11 cellular contexts compared by ENCODE assay signal in genomic region chr15:74428970-74429783, GRCh38. TPM values are rescaled to one million over a fixed set of nuclear protein-coding genes. Genes with fewer than 3 reads are reported as not detected.
DNase-seq lines count a peak whose midpoint lies in the region; ATAC-seq and TF ChIP-seq lines count a peak whose summit lies in the region.
"Had no signal": no experiment of that assay in that cellular context is flagged by ENCODE, and none has a peak within 500 bp of the region (broad histone marks: within the 10 kb centered on the region; RNA-seq: fewer than 3 reads in every experiment).

No MANE protein-coding gene starts in this region.

- H3K27me3 ChIP-seq in duodenal mucosa (ENCODE audit: control insufficient read depth in 1 of 2, insufficient read depth in 2 of 2, low read length in 2 of 2) = peaks cover 18 to 22% of the 10 kb centered on the region in 2 donors
- H3K27me3 ChIP-seq in adrenal gland = no peaks in the 10 kb centered on the region

- no peak for TF ChIP-seq POLR2A in adrenal gland (IDR thresholded peaks at IDR 0.05)

- H3K9ac ChIP-seq in duodenal mucosa (ENCODE audit: low read depth in 1 of 2, low read length in 2 of 2) = no peak overlapping the region

- CTCF ChIA-PET in RWPE1 (lab: Yijun Ruan, JAX) = interaction anchor here (0.8 to 1.6 kb wide), 3 partner anchors 10 to 47 kb away, joined by 4 to 7 read pairs (median 6); no protein-coding TSS in a partner anchor

- TF ChIP-seq CTCF in GM12875 (IDR thresholded peaks at IDR 0.05; ENCODE audit: borderline replicate concordance, insufficient read depth, low read depth, low read length) (no peak), RWPE1 (conservative IDR thresholded peaks at IDR 0.05; ENCODE audit: low read depth) (no peak), adrenal gland (IDR thresholded peaks at IDR 0.05) (no peak)

- H3K9me3 ChIP-seq in duodenal mucosa (ENCODE audit: control insufficient read depth in 1 of 2, low read length in 2 of 2) = no peaks in the 10 kb centered on the region
- H3K9me3 ChIP-seq in adrenal gland (replicated peaks in 1 of 3) = no peaks in the 10 kb centered on the region

- H3K27ac ChIP-seq in RWPE1 = peak overlapping the region; percentile 9; the same call in 1 of the 2 replicates
- H3K27ac ChIP-seq in duodenal mucosa (ENCODE audit: low read depth, low read length) = peak overlapping the region; percentile 7
- H3K27ac ChIP-seq in adrenal gland = peak overlapping the region in 1 of 5 donors; percentile 20
- H3K27ac ChIP-seq: SK-N-MC had no signal

- no peaks in the 10 kb centered on the region for H3K36me3 ChIP-seq in duodenal mucosa (ENCODE audit: control insufficient read depth in 1 of 2, insufficient read depth in 2 of 2, low read length in 2 of 2)
- H3K36me3 ChIP-seq in adrenal gland (replicated peaks in 1 of 2) = no peaks in the 10 kb centered on the region

- peak; percentile 55 for DNase-seq in Ammon's horn (ENCODE audit: low spot score)
- DNase-seq in RWPE1 (ENCODE audit: low spot score) = no peak
- DNase-seq in adrenal gland = no peak
- DNase-seq: NCI-H1930, retina had no signal

- peak overlapping the region; percentile 98 for H3K4me3 ChIP-seq in GM12875 (ENCODE audit: low read depth, low read length)
- H3K4me3 ChIP-seq in duodenal mucosa (ENCODE audit: low read depth in 1 of 2, low read length in 2 of 2) = no peak overlapping the region
- H3K4me3 ChIP-seq in adrenal gland = no peak overlapping the region
- H3K4me3 ChIP-seq: SK-N-MC had no signal

- ATAC-seq in HG02571 (IDR thresholded peaks at IDR 0.05; ENCODE audit: unreplicated experiment) (no peak), GM21529 (IDR thresholded peaks at IDR 0.05; ENCODE audit: unreplicated experiment) (no peak), GM21786 (IDR thresholded peaks at IDR 0.05; ENCODE audit: unreplicated experiment) (no peak)

- POLR2A ChIA-PET in RWPE1 (lab: Yijun Ruan, JAX; ENCODE audit: low non-redundant PET) = no interaction called here

- 82 to 90% (median 87%) methylated on average over 13 to 14 of the region's 14 CpGs for WGBS in adrenal gland, 4 donors

- intact Hi-C loops in adrenal gland (cut with DNase I) = no loop called here

- H3K4me1 ChIP-seq in duodenal mucosa (ENCODE audit: control insufficient read depth in 1 of 2, insufficient read depth in 2 of 2, low read length in 2 of 2) (peaks cover under 1 to 7% of the 10 kb centered on the region in 2 donors), adrenal gland (replicated peaks in 1 of 2) (peaks cover 13 to 16% of the 10 kb centered on the region in 2 donors)

RNA-seq across cellular contexts. Expression of gene SEMA7A, which starts 4.6 kb away (rescaled TPM):
- 1 to 10 TPM; 1.3 to 6.6 (median 3.4) TPM for total RNA-seq in adrenal gland
- polyA plus RNA-seq in adrenal gland = 1 to 10 TPM; 2.9 to 5.0 (median 3.9) TPM

RNA-seq across cellular contexts. Expression of gene UBL7, which starts 31.8 kb away (rescaled TPM):
- total RNA-seq in adrenal gland = 10 to 100 TPM; 47.7 to 85.0 (median 59.2) TPM
- 10 to 100 TPM; 16.0 to 46.1 (median 31.2) TPM for polyA plus RNA-seq in adrenal gland
